ENCODE assay signal across 36 cellular contexts in the genomic region with DNA sequence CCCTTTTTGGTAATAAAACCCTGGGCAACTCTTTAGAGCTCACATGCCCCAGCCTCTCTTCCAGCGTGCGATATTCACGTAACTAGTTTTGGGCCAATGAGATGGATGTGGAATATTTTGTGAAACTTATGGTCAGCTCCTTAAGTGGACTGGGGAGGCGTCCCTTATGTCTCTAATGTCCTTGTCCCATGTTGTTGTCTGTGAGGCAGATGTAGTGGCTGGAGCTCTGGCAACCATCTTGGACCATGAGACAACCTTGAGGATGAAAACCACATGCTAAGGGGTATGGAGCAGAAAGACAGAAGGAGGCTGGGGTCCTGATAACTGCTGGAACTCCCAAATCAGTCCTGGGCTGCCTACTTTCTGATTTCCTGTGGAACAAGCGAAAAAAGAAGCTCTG. TPM values are rescaled to one million over a fixed set of nuclear protein-coding genes. Genes with fewer than 3 reads are reported as not detected.
"Had no signal": no experiment of that assay in that cellular context is flagged by ENCODE, and none has a peak within 500 bp of the region (broad histone marks: within the 10 kb centered on the region; RNA-seq: fewer than 3 reads in every experiment).

No MANE protein-coding gene starts in this region.

- H3K9me3 Mint-ChIP-seq: activated naive CD4-positive, alpha-beta T cell treated with anti-CD3 and anti-CD28 coated beads, Interleukin-2, amount 10 ng/mL, durations not matched to agents 7 days and 5 days; activated naive CD4-positive, alpha-beta T cell treated with anti-CD3 and anti-CD28 coated beads, Interleukin-2, amount 50 U/mL, for 72 hours; activated naive CD8-positive, alpha-beta T cell treated with anti-CD3 and anti-CD28 coated beads, Interleukin-2, amount 10 ng/mL, durations not matched to agents 7 days and 5 days; activated T-cell treated with anti-CD3 and anti-CD28 coated beads, Interleukin-2, amount 50 U/mL, for 24 hours; activated T-cell treated with anti-CD3 and anti-CD28 coated beads, Interleukin-2, amount 50 U/mL, for 72 hours; dendritic cell treated with granulocyte-macrophage colony-stimulating factor and Interleukin-4, amounts not matched to agents 40 ng/mL and 50 ng/mL, for 4 days; effector memory CD8-positive, alpha-beta T cell; T-helper 2 cell treated with Interferon-gamma antibody and Interleukin-4, amounts not matched to agents 5 μg/mL and 100 μg/mL, for 36 hours had no signal

- H3K27ac ChIP-seq: ascending aorta, breast epithelium, cardiac muscle cell, coronary artery, dorsolateral prefrontal cortex, esophagus muscularis mucosa, foreskin keratinocyte, gastrocnemius medialis, WERI-Rb-1 had no signal

- ATAC-seq: activated CD4-positive, CD25-positive, alpha-beta regulatory T cell treated with anti-CD3 and anti-CD28 coated beads, Interleukin-2, amount 50 U/mL, for 24 hours; activated CD8-positive, alpha-beta memory T cell treated with anti-CD3 and anti-CD28 coated beads, Interleukin-2, amount 10 ng/mL, durations not matched to agents 7 days and 5 days; activated CD8-positive, alpha-beta T cell treated with anti-CD3 and anti-CD28 coated beads, Interleukin-2, amount 10 ng/mL, durations not matched to agents 7 days and 5 days; activated naive CD4-positive, alpha-beta T cell treated with anti-CD3 and anti-CD28 coated beads, Interleukin-2, amount 50 U/mL, for 72 hours; activated T-cell treated with anti-CD3 and anti-CD28 coated beads, Interleukin-2, amount 50 U/mL, for 72 hours; effector memory CD8-positive, alpha-beta T cell; foreskin keratinocyte; gastrocnemius medialis; T-helper 17 cell had no signal

- H3K4me3 Mint-ChIP-seq: activated B cell treated with CpG ODN at 0.5 μM for 24 hours; activated CD8-positive, alpha-beta memory T cell treated with anti-CD3 and anti-CD28 coated beads, Interleukin-2, amount 10 ng/mL, durations not matched to agents 7 days and 5 days; activated CD8-positive, alpha-beta T cell treated with anti-CD3 and anti-CD28 coated beads, Interleukin-2, amount 10 ng/mL, durations not matched to agents 7 days and 5 days; activated naive CD4-positive, alpha-beta T cell treated with anti-CD3 and anti-CD28 coated beads, Interleukin-2, amount 10 ng/mL, durations not matched to agents 7 days and 5 days; activated naive CD8-positive, alpha-beta T cell treated with anti-CD3 and anti-CD28 coated beads, Interleukin-2, amount 10 ng/mL, durations not matched to agents 7 days and 5 days; activated T-cell treated with anti-CD3 and anti-CD28 coated beads, Interleukin-2, amount 50 U/mL, for 24 hours; activated T-cell treated with anti-CD3 and anti-CD28 coated beads, Interleukin-2, amount 50 U/mL, for 72 hours; brain; dendritic cell treated with granulocyte-macrophage colony-stimulating factor and Interleukin-4, amounts not matched to agents 40 ng/mL and 50 ng/mL, for 4 days; effector memory CD8-positive, alpha-beta T cell; T-helper 17 cell; T-helper 2 cell treated with Interferon-gamma antibody and Interleukin-4, amounts not matched to agents 5 μg/mL and 100 μg/mL, for 36 hours had no signal

- H3K4me1 Mint-ChIP-seq: activated B cell treated with CpG ODN at 0.5 μM for 24 hours; activated CD8-positive, alpha-beta memory T cell treated with anti-CD3 and anti-CD28 coated beads, Interleukin-2, amount 10 ng/mL, durations not matched to agents 7 days and 5 days; activated naive CD4-positive, alpha-beta T cell treated with anti-CD3 and anti-CD28 coated beads, Interleukin-2, amount 10 ng/mL, durations not matched to agents 7 days and 5 days; activated naive CD8-positive, alpha-beta T cell treated with anti-CD3 and anti-CD28 coated beads, Interleukin-2, amount 10 ng/mL, durations not matched to agents 7 days and 5 days had no signal

- H3K4me3 ChIP-seq: ascending aorta, breast epithelium, cardiac muscle cell, coronary artery, dorsolateral prefrontal cortex, esophagus muscularis mucosa, gastrocnemius medialis had no signal

- H3K27ac Mint-ChIP-seq: activated B cell treated with CpG ODN at 0.5 μM for 24 hours; activated CD8-positive, alpha-beta memory T cell treated with anti-CD3 and anti-CD28 coated beads, Interleukin-2, amount 10 ng/mL, durations not matched to agents 7 days and 5 days; activated CD8-positive, alpha-beta T cell treated with anti-CD3 and anti-CD28 coated beads, Interleukin-2, amount 10 ng/mL, durations not matched to agents 7 days and 5 days; activated naive CD4-positive, alpha-beta T cell treated with anti-CD3 and anti-CD28 coated beads, Interleukin-2, amount 10 ng/mL, durations not matched to agents 7 days and 5 days; activated naive CD4-positive, alpha-beta T cell treated with anti-CD3 and anti-CD28 coated beads, Interleukin-2, amount 50 U/mL, for 72 hours; activated naive CD8-positive, alpha-beta T cell treated with anti-CD3 and anti-CD28 coated beads, Interleukin-2, amount 10 ng/mL, durations not matched to agents 7 days and 5 days; activated T-cell treated with anti-CD3 and anti-CD28 coated beads, Interleukin-2, amount 50 U/mL, for 24 hours; activated T-cell treated with anti-CD3 and anti-CD28 coated beads, Interleukin-2, amount 50 U/mL, for 72 hours; brain; dendritic cell treated with granulocyte-macrophage colony-stimulating factor and Interleukin-4, amounts not matched to agents 40 ng/mL and 50 ng/mL, for 4 days; effector memory CD8-positive, alpha-beta T cell; T-helper 17 cell; T-helper 2 cell treated with Interferon-gamma antibody and Interleukin-4, amounts not matched to agents 5 μg/mL and 100 μg/mL, for 36 hours had no signal

- H3K36me3 Mint-ChIP-seq: activated CD8-positive, alpha-beta memory T cell treated with anti-CD3 and anti-CD28 coated beads, Interleukin-2, amount 10 ng/mL, durations not matched to agents 7 days and 5 days; activated naive CD4-positive, alpha-beta T cell treated with anti-CD3 and anti-CD28 coated beads, Interleukin-2, amount 10 ng/mL, durations not matched to agents 7 days and 5 days; activated naive CD4-positive, alpha-beta T cell treated with anti-CD3 and anti-CD28 coated beads, Interleukin-2, amount 50 U/mL, for 72 hours; activated naive CD8-positive, alpha-beta T cell treated with anti-CD3 and anti-CD28 coated beads, Interleukin-2, amount 10 ng/mL, durations not matched to agents 7 days and 5 days; brain had no signal

- H3K27me3 ChIP-seq: ascending aorta, breast epithelium, cardiac muscle cell, esophagus muscularis mucosa, foreskin keratinocyte, gastrocnemius medialis had no signal

- H3K36me3 ChIP-seq: ascending aorta, breast epithelium, cardiac muscle cell, esophagus muscularis mucosa, gastrocnemius medialis, WERI-Rb-1 had no signal

- H3K27me3 Mint-ChIP-seq: activated naive CD8-positive, alpha-beta T cell treated with anti-CD3 and anti-CD28 coated beads, Interleukin-2, amount 10 ng/mL, durations not matched to agents 7 days and 5 days had no signal

- H3K4me1 ChIP-seq: ascending aorta, breast epithelium, esophagus muscularis mucosa, foreskin keratinocyte, gastrocnemius medialis had no signal

- H3K9me3 ChIP-seq: ascending aorta, breast epithelium, esophagus muscularis mucosa had no signal

- DNase-seq: activated B cell treated with CpG ODN at 0.5 μM for 24 hours; activated CD4-positive, alpha-beta T cell treated with anti-CD3 and anti-CD28 coated beads for 48 hours; activated CD4-positive, alpha-beta T cell treated with anti-CD3 and anti-CD28 coated beads, Interleukin-2, amount 50 U/mL, for 1 hour; activated CD4-positive, alpha-beta T cell treated with anti-CD3 and anti-CD28 coated beads, Interleukin-2, amount 50 U/mL, for 48 hours; activated CD8-positive, alpha-beta memory T cell treated with anti-CD3 and anti-CD28 coated beads, Interleukin-2, amount 10 ng/mL, durations not matched to agents 7 days and 5 days; activated CD8-positive, alpha-beta memory T cell treated with anti-CD3 and anti-CD28 coated beads, Interleukin-2, amount 50 U/mL, for 4 hours; activated CD8-positive, alpha-beta T cell treated with anti-CD3 and anti-CD28 coated beads, Interleukin-2, amount 10 ng/mL, durations not matched to agents 7 days and 5 days; activated gamma-delta T cell; activated naive CD4-positive, alpha-beta T cell; activated naive CD4-positive, alpha-beta T cell treated with anti-CD3 and anti-CD28 coated beads, Interleukin-2, amount 10 ng/mL, durations not matched to agents 7 days and 5 days; activated naive CD8-positive, alpha-beta T cell treated with anti-CD3 and anti-CD28 coated beads, Interleukin-2, amount 10 ng/mL, durations not matched to agents 7 days and 5 days; activated T-cell treated with anti-CD3 and anti-CD28 coated beads, Interleukin-2, amount 50 U/mL, for 24 hours; activated T-cell treated with anti-CD3 and anti-CD28 coated beads, Interleukin-2, amount 50 U/mL, for 72 hours; central memory CD4-positive, alpha-beta T cell; dorsolateral prefrontal cortex; effector CD4-positive, alpha-beta T cell; effector memory CD8-positive, alpha-beta T cell; erythroblast; foreskin keratinocyte; gastrocnemius medialis; glutamatergic neuron; T-helper 1 cell; T-helper 17 cell; T1000; WERI-Rb-1 had no signal

RNA-seq across cellular contexts. Expression of a gene that starts 31.4 kb away (rescaled TPM):
- total RNA-seq: activated CD8-positive, alpha-beta memory T cell treated with anti-CD3 and anti-CD28 coated beads for 36 hours; activated CD8-positive, alpha-beta memory T cell treated with anti-CD3 and anti-CD28 coated beads, Interleukin-2, amount 10 ng/mL, durations not matched to agents 7 days and 5 days; activated CD8-positive, alpha-beta T cell treated with anti-CD3 and anti-CD28 coated beads, Interleukin-2, amount 10 ng/mL, durations not matched to agents 7 days and 5 days had no signal
